ENCODE assay signal across 1 cellular context in genomic region chr2:227765788-227766187, GRCh38.
TF ChIP-seq lines count a peak whose summit lies in the region.

No MANE protein-coding gene starts in this region.

TF ChIP-seq in GM23338, 12 proteins besides CTCF, POLR2A, EP300 and RAD21 (continued from another document):
- TF ChIP-seq STAT1 (IDR thresholded peaks at IDR 0.05; ENCODE audit: unreplicated experiment), result no peak
- no peak for TF ChIP-seq REST (IDR thresholded peaks at IDR 0.05; ENCODE audit: unreplicated experiment)
- TF ChIP-seq NANOG (IDR thresholded peaks at IDR 0.05; ENCODE audit: borderline replicate concordance), result no peak
- TF ChIP-seq, protein P1, sequence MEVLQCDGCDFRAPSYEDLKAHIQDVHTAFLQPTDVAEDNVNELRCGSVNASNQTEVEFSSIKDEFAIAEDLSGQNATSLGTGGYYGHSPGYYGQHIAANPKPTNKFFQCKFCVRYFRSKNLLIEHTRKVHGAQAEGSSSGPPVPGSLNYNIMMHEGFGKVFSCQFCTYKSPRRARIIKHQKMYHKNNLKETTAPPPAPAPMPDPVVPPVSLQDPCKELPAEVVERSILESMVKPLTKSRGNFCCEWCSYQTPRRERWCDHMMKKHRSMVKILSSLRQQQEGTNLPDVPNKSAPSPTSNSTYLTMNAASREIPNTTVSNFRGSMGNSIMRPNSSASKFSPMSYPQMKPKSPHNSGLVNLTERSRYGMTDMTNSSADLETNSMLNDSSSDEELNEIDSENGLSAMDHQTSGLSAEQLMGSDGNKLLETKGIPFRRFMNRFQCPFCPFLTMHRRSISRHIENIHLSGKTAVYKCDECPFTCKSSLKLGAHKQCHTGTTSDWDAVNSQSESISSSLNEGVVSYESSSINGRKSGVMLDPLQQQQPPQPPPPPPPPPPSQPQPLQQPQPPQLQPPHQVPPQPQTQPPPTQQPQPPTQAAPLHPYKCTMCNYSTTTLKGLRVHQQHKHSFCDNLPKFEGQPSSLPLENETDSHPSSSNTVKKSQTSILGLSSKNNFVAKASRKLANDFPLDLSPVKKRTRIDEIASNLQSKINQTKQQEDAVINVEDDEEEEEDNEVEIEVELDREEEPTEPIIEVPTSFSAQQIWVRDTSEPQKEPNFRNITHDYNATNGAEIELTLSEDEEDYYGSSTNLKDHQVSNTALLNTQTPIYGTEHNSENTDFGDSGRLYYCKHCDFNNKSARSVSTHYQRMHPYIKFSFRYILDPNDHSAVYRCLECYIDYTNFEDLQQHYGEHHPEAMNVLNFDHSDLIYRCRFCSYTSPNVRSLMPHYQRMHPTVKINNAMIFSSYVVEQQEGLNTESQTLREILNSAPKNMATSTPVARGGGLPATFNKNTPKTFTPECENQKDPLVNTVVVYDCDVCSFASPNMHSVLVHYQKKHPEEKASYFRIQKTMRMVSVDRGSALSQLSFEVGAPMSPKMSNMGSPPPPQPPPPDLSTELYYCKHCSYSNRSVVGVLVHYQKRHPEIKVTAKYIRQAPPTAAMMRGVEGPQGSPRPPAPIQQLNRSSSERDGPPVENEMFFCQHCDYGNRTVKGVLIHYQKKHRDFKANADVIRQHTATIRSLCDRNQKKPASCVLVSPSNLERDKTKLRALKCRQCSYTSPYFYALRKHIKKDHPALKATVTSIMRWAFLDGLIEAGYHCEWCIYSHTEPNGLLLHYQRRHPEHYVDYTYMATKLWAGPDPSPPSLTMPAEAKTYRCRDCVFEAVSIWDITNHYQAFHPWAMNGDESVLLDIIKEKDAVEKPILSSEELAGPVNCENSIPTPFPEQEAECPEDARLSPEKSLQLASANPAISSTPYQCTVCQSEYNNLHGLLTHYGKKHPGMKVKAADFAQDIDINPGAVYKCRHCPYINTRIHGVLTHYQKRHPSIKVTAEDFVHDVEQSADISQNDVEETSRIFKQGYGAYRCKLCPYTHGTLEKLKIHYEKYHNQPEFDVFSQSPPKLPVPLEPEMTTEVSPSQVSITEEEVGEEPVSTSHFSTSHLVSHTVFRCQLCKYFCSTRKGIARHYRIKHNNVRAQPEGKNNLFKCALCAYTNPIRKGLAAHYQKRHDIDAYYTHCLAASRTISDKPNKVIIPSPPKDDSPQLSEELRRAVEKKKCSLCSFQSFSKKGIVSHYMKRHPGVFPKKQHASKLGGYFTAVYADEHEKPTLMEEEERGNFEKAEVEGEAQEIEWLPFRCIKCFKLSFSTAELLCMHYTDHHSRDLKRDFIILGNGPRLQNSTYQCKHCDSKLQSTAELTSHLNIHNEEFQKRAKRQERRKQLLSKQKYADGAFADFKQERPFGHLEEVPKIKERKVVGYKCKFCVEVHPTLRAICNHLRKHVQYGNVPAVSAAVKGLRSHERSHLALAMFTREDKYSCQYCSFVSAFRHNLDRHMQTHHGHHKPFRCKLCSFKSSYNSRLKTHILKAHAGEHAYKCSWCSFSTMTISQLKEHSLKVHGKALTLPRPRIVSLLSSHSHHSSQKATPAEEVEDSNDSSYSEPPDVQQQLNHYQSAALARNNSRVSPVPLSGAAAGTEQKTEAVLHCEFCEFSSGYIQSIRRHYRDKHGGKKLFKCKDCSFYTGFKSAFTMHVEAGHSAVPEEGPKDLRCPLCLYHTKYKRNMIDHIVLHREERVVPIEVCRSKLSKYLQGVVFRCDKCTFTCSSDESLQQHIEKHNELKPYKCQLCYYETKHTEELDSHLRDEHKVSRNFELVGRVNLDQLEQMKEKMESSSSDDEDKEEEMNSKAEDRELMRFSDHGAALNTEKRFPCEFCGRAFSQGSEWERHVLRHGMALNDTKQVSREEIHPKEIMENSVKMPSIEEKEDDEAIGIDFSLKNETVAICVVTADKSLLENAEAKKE (CRISPR knock-in tag; IDR thresholded peaks at IDR 0.05), result no peak
